In the genomic region with DNA sequence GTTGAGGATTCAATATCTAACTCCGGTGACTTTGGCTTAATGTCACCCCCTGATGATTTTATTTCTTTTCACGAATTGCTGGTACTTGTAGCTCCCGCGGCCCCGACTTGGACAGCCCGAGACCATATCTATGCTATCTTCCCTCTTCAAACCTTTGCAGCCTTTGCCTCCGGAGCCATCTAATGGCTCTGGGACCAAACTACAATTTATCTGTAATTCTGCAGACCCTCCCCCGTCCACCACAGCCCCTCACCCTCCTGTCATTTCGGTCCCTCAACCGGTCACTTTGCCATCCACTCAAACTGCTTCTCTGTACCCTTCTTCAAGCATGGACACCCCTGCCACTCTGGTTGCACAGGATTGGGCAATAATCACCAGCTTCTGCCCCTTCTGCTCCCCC, we compare ENCODE assay signal across 1 cellular context.
TF ChIP-seq lines count a peak whose summit lies in the region.

No MANE protein-coding gene starts in this region.

TF ChIP-seq in HepG2, 621 proteins besides CTCF, POLR2A, EP300 and RAD21:
- TF ChIP-seq ATF1 (CRISPR knock-in tag; IDR thresholded peaks at IDR 0.05) = no peak
- TF ChIP-seq ZNF652 (CRISPR knock-in tag; IDR thresholded peaks at IDR 0.05; ENCODE audit: borderline replicate concordance, low read depth) = no peak
- 0 out of 2 replicates have a peak, but pooled peaks have one; percentile 3 for TF ChIP-seq CEBPB (IDR thresholded peaks at IDR 0.05; ENCODE audit: borderline replicate concordance, low read depth, low read length)
